In the genomic region with DNA sequence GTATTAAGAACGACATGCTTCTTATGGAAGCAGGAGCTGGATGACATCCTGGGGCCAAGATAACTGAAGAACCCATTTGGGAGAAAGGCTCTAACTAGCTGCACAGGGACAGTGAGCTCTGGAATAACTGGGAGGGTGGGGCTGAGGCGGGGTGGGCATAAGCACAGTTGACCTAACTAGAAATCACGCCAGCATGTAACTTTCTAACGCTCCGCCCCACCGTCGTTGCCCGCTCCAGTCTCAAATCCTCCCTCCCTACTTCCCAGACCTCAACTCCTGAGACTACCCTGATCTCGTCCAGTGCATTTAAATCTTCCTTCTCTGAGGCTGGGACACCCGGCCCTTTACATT, we compare ENCODE assay signal across 8 cellular contexts. TPM values are rescaled to one million over a fixed set of nuclear protein-coding genes. Genes with fewer than 3 reads are reported as not detected.
A peak's percentile ranks its signal among the peaks of the same experiment; 100 is the strongest.
DNase-seq lines count a peak whose midpoint lies in the region; ATAC-seq and TF ChIP-seq lines count a peak whose summit lies in the region.

No MANE protein-coding gene starts in this region.

- ATAC-seq in GM18505 (IDR thresholded peaks at IDR 0.05; ENCODE audit: unreplicated experiment) (peak; percentile 3), RWPE2 (ENCODE audit: low read depth) (no peak), gastrocnemius medialis (no peak), HG02623 (IDR thresholded peaks at IDR 0.05; ENCODE audit: unreplicated experiment) (no peak)

- DNase-seq in RWPE2 (ENCODE audit: low spot score) (peak; percentile 34), fibroblast of the aortic adventitia (ENCODE audit: low read depth) (no peak), gastrocnemius medialis (no peak), NCI-H2029 treated with DMSO at 0.1 percent for 48 hours (lab: John Stamatoyannopoulos, UW) (no peak), hypothalamus (lab: John Stamatoyannopoulos, UW) (no peak)
- no peak for DNase-seq in stimulated activated CD8-positive, alpha-beta memory T cell treated with anti-CD3 and anti-CD28 coated beads, Interleukin-4, amount 100 ng/mL, for 48 hours

- TF ChIP-seq POLR2A in GM18505 (IDR thresholded peaks at IDR 0.05; ENCODE audit: borderline replicate concordance, extremely low read depth, insufficient read depth, insufficient read length) (no peak), gastrocnemius medialis (IDR thresholded peaks at IDR 0.05) (no peak)

- H3K4me3 ChIP-seq in RWPE2 (ENCODE audit: severe bottlenecking) (peak overlapping the region; percentile 73), fibroblast of the aortic adventitia (ENCODE audit: low read depth, low read length) (peak overlapping the region; percentile 100), gastrocnemius medialis (peak overlapping the region; percentile 63 to 97 (median 93))

- H3K4me1 ChIP-seq in RWPE2 (ENCODE audit: insufficient read depth, poor library complexity, severe bottlenecking) (peaks cover 4% of the 10 kb centered on the region), gastrocnemius medialis (peaks cover 14 to 18% of the 10 kb centered on the region in 2 donors)

- no peak for TF ChIP-seq CTCF in RWPE2 (IDR thresholded peaks at IDR 0.05; ENCODE audit: poor library complexity, severe bottlenecking)
- TF ChIP-seq CTCF in fibroblast of the aortic adventitia (IDR thresholded peaks at IDR 0.05; ENCODE audit: insufficient read depth, low read length) = no peak
- no peak for TF ChIP-seq CTCF in gastrocnemius medialis (IDR thresholded peaks at IDR 0.05 in 4 of 5, conservative IDR thresholded peaks at IDR 0.05 in 1 of 5)

- no peaks in the 10 kb centered on the region for H3K9me3 ChIP-seq in RWPE2 (ENCODE audit: severe bottlenecking)
- H3K9me3 ChIP-seq in gastrocnemius medialis = no peaks in the 10 kb centered on the region

- H3K36me3 ChIP-seq in RWPE2 (ENCODE audit: low read depth) (peaks cover 36% of the 10 kb centered on the region), gastrocnemius medialis (peaks cover 0 to 37% of the 10 kb centered on the region in 2 donors)

- H3K27ac ChIP-seq in RWPE2 (ENCODE audit: poor library complexity, severe bottlenecking) (peak overlapping the region; percentile 5), gastrocnemius medialis (peak overlapping the region; percentile 73 to 90 (median 75))

- intact Hi-C loops in gastrocnemius medialis (cut with DNase I; ENCODE audit: low total_unique reads) = loop anchor here (2.0 to 10.0 kb wide), 3 partner anchors 51 to 291 kb away; a partner anchor contains a TSS

- H3K27me3 ChIP-seq in RWPE2 (ENCODE audit: insufficient read depth, poor library complexity, severe bottlenecking) = no peaks in the 10 kb centered on the region
- H3K27me3 ChIP-seq in gastrocnemius medialis = no peaks in the 10 kb centered on the region

- in situ Hi-C loops in gastrocnemius medialis (cut with MboI; ENCODE audit: low sequenced_read_pairs in 4 of 4) = loop anchor here in 2 of 4 donors (25.0 kb wide), 2 partner anchors 227 to 298 kb away; a partner anchor contains a TSS

RNA-seq across cellular contexts. Expression of a gene that starts 0.4 kb away (rescaled TPM):
- total RNA-seq in fibroblast of the aortic adventitia (ENCODE audit: low replicate concordance) (48.3 and 103 TPM in 2 replicates), gastrocnemius medialis (100 to 1,000 TPM; 102 to 137 (median 116) TPM)

RNA-seq across cellular contexts. Expression of a gene that starts 52.2 kb away (rescaled TPM):
- total RNA-seq in fibroblast of the aortic adventitia (ENCODE audit: low replicate concordance) (25.6 and 27.7 TPM in 2 replicates), gastrocnemius medialis (10 to 100 TPM; 32.8 to 49.6 (median 41.1) TPM)
